In genomic region chr7:91007371-91007770, GRCh38 we compare ENCODE assay signal across 18 cellular contexts.
DNase-seq lines count a peak whose midpoint lies in the region; ATAC-seq and TF ChIP-seq lines count a peak whose summit lies in the region.
"Had no signal": no experiment of that assay in that cellular context is flagged by ENCODE, and none has a peak within 500 bp of the region (broad histone marks: within the 10 kb centered on the region; RNA-seq: fewer than 3 reads in every experiment).

No MANE protein-coding gene starts in this region.

- ATAC-seq in SK-N-SH treated with all-trans-retinoic acid at 6 μM for 48 hours, result no peak
- ATAC-seq in HG02588 (IDR thresholded peaks at IDR 0.05; ENCODE audit: unreplicated experiment), result no peak
- ATAC-seq: A549 had no signal

- H3K9ac ChIP-seq in adipocyte (ENCODE audit: low read length) (no peak overlapping the region), mesenchymal stem cell (ENCODE audit: low read length) (no peak overlapping the region)

- H3K4me2 ChIP-seq in mesenchymal stem cell (ENCODE audit: low read length, poor library complexity, severe bottlenecking) (no peak overlapping the region), osteoblast (ENCODE audit: insufficient read depth, low read length) (no peak overlapping the region)
- H3K4me2 ChIP-seq: A549 had no signal

- H2AFZ ChIP-seq in mesenchymal stem cell (ENCODE audit: low read depth, low read length) (no peak overlapping the region), osteoblast (ENCODE audit: low read length) (no peak overlapping the region)

- no peaks in the 10 kb centered on the region for H3K9me3 ChIP-seq in adipocyte (ENCODE audit: control insufficient read depth, low read length)
- no peaks in the 10 kb centered on the region for H3K9me3 ChIP-seq in mesenchymal stem cell (ENCODE audit: control insufficient read depth, low read length)
- no peaks in the 10 kb centered on the region for H3K9me3 ChIP-seq in osteoblast (ENCODE audit: low read depth, low read length)
- H3K9me3 ChIP-seq: A549 had no signal

- no peaks in the 10 kb centered on the region for H4K20me1 ChIP-seq in osteoblast (ENCODE audit: insufficient read depth, low read length)

- H3K23ac ChIP-seq in mesenchymal stem cell (ENCODE audit: low read length in 2 of 2), result no peak overlapping the region

- H3K27me3 ChIP-seq in adipocyte (replicated peaks; ENCODE audit: control insufficient read depth, insufficient read depth, low read length) (no peaks in the 10 kb centered on the region), mesenchymal stem cell (ENCODE audit: control insufficient read depth in 1 of 2, insufficient read depth in 1 of 2, low read length in 2 of 2) (no peaks in the 10 kb centered on the region), osteoblast (ENCODE audit: insufficient read depth, low read length) (no peaks in the 10 kb centered on the region)

- H2BK15ac ChIP-seq in mesenchymal stem cell (ENCODE audit: low read depth, poor library complexity, severe bottlenecking), result no peak overlapping the region

- no peak overlapping the region for H3K4ac ChIP-seq in mesenchymal stem cell (ENCODE audit: low read depth in 1 of 2, low read length in 2 of 2)

- no peak overlapping the region for H2BK12ac ChIP-seq in mesenchymal stem cell (ENCODE audit: low read length in 2 of 2)

- H3K4me3 ChIP-seq in adipocyte (ENCODE audit: low read length) (no peak overlapping the region), mesenchymal stem cell (ENCODE audit: insufficient read depth in 1 of 2, low read depth in 1 of 2, low read length in 2 of 2) (no peak overlapping the region), osteoblast (ENCODE audit: insufficient read depth, low read length) (no peak overlapping the region)
- H3K4me3 ChIP-seq: A549 had no signal

- no peaks in the 10 kb centered on the region for H3K79me1 ChIP-seq in mesenchymal stem cell (replicated peaks; ENCODE audit: low read length, poor library complexity, severe bottlenecking)

- no peak overlapping the region for H3K14ac ChIP-seq in mesenchymal stem cell (ENCODE audit: low read length in 2 of 2)

- no peak overlapping the region for H2BK120ac ChIP-seq in mesenchymal stem cell (ENCODE audit: low read depth, low read length)

- no peaks in the 10 kb centered on the region for H3K79me2 ChIP-seq in osteoblast (ENCODE audit: insufficient read depth, low read length)

- H3K27ac ChIP-seq in mesenchymal stem cell (ENCODE audit: low read length, poor library complexity, severe bottlenecking) (peak overlapping the region; percentile 5), osteoblast (ENCODE audit: low read depth, low read length) (no peak overlapping the region)
- H3K27ac ChIP-seq: 22Rv1, A549, C4-2B had no signal

- peak; percentile 78 for DNase-seq in COLO829 (ENCODE audit: low spot score)
- peak; percentile 2 for DNase-seq in adipocyte (ENCODE audit: low read depth)
- no peak for DNase-seq in mesenchymal stem cell
- DNase-seq in osteoblast (ENCODE audit: insufficient read length, low spot score, missing footprints), result peak; percentile 19
- DNase-seq in globus pallidus (ENCODE audit: low spot score), result no peak
- DNase-seq in activated naive CD4-positive, alpha-beta T cell (lab: John Stamatoyannopoulos, UW), result no peak
- DNase-seq: AML-193; CD4-positive, alpha-beta T cell; DMS153; DMS79 treated with DMSO at 0.1 percent for 48 hours; GF-D8; GOT3; H7 had no signal

- TF ChIP-seq CTCF in osteoblast (IDR thresholded peaks at IDR 0.05; ENCODE audit: extremely low read depth, low read depth, low read length), result no peak

- no peak overlapping the region for H2AK5ac ChIP-seq in mesenchymal stem cell (ENCODE audit: low read length, severe bottlenecking)

- no peak overlapping the region for H4K91ac ChIP-seq in mesenchymal stem cell (ENCODE audit: low read length)

- H2BK5ac ChIP-seq in mesenchymal stem cell (ENCODE audit: low read depth, low read length, poor library complexity, severe bottlenecking), result no peak overlapping the region

- H4K8ac ChIP-seq in mesenchymal stem cell (ENCODE audit: low read length), result no peak overlapping the region

- H3K4me1 ChIP-seq in adipocyte (ENCODE audit: control insufficient read depth, insufficient read depth, low read length), result no peaks in the 10 kb centered on the region
- H3K4me1 ChIP-seq in mesenchymal stem cell (ENCODE audit: control insufficient read depth, insufficient read depth, low read depth, low read length), result no peaks in the 10 kb centered on the region
- no peaks in the 10 kb centered on the region for H3K4me1 ChIP-seq in osteoblast (ENCODE audit: insufficient read depth, low read length)
- H3K4me1 ChIP-seq: A549 had no signal

- H3K36me3 ChIP-seq in adipocyte (ENCODE audit: control insufficient read depth, insufficient read depth, low read length, severe bottlenecking) (no peaks in the 10 kb centered on the region), mesenchymal stem cell (ENCODE audit: control insufficient read depth in 1 of 2, insufficient read depth in 2 of 2, low read depth in 1 of 2, low read length in 2 of 2) (peaks cover 6 to 17% of the 10 kb centered on the region in 2 experiments), osteoblast (ENCODE audit: insufficient read depth, low read length) (no peaks in the 10 kb centered on the region)

- WGBS in mesenchymal stem cell, result 100% methylated on average over 1 of the region's 1 CpG

- no peak overlapping the region for H3K18ac ChIP-seq in mesenchymal stem cell (ENCODE audit: low read depth in 1 of 2, low read length in 2 of 2)

TF ChIP-seq in SK-N-SH treated with all-trans-retinoic acid at 6 μM for 48 hours, 23 proteins besides CTCF, POLR2A, EP300 and RAD21:
- no peak for TF ChIP-seq ZNF565 (CRISPR knock-in tag; conservative IDR thresholded peaks at IDR 0.05; ENCODE audit: low read depth)
- TF ChIP-seq CSDC2 (CRISPR knock-in tag; IDR thresholded peaks at IDR 0.05), result no peak
- TF ChIP-seq ZC3H10 (CRISPR knock-in tag; IDR thresholded peaks at IDR 0.05), result no peak
- no peak for TF ChIP-seq ISL1 (CRISPR knock-in tag; IDR thresholded peaks at IDR 0.05)
- TF ChIP-seq, protein P1, sequence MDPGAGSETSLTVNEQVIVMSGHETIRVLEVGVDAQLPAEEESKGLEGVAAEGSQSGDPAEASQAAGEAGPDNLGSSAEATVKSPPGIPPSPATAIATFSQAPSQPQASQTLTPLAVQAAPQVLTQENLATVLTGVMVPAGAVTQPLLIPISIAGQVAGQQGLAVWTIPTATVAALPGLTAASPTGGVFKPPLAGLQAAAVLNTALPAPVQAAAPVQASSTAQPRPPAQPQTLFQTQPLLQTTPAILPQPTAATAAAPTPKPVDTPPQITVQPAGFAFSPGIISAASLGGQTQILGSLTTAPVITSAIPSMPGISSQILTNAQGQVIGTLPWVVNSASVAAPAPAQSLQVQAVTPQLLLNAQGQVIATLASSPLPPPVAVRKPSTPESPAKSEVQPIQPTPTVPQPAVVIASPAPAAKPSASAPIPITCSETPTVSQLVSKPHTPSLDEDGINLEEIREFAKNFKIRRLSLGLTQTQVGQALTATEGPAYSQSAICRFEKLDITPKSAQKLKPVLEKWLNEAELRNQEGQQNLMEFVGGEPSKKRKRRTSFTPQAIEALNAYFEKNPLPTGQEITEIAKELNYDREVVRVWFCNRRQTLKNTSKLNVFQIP (CRISPR knock-in tag; IDR thresholded peaks at IDR 0.05; ENCODE audit: borderline replicate concordance, low read depth), result no peak

Comparison
In these comparisons a context has a peak if more than half of its experiments do, and no peak if none do; other contexts are left out.
1. DNase-seq: peak in COLO829 (single experiment), adipocyte (single experiment) and osteoblast (single experiment); none in mesenchymal stem cell (single experiment), globus pallidus (single experiment) and activated naive CD4-positive, alpha-beta T cell (0 of 4).